Comparison of ENCODE assay signal across 16 cellular contexts in genomic region chr16:75948886-75949285, GRCh38.
DNase-seq lines count a peak whose midpoint lies in the region; ATAC-seq and TF ChIP-seq lines count a peak whose summit lies in the region.
"Had no signal": no experiment of that assay in that cellular context is flagged by ENCODE, and none has a peak within 500 bp of the region (broad histone marks: within the 10 kb centered on the region; RNA-seq: fewer than 3 reads in every experiment).

No MANE protein-coding gene starts in this region.

- no peak overlapping the region for H3K4me3 Mint-ChIP-seq in progenitor cell of endocrine pancreas (ENCODE audit: low read depth)
- H3K4me3 Mint-ChIP-seq: CD14-positive monocyte; CD8-positive, alpha-beta T cell had no signal

- H3K79me2 ChIP-seq in osteoblast (ENCODE audit: insufficient read depth, low read length) = no peaks in the 10 kb centered on the region

- H3K4me1 ChIP-seq in esophagus squamous epithelium (no peaks in the 10 kb centered on the region), osteoblast (ENCODE audit: insufficient read depth, low read length) (no peaks in the 10 kb centered on the region)

- H3K9me3 ChIP-seq in esophagus squamous epithelium = no peaks in the 10 kb centered on the region
- no peaks in the 10 kb centered on the region for H3K9me3 ChIP-seq in osteoblast (ENCODE audit: low read depth, low read length)

- H3K27me3 ChIP-seq in esophagus squamous epithelium (no peaks in the 10 kb centered on the region), osteoblast (ENCODE audit: insufficient read depth, low read length) (no peaks in the 10 kb centered on the region)

- H3K27ac ChIP-seq in esophagus squamous epithelium (no peak overlapping the region), osteoblast (ENCODE audit: low read depth, low read length) (no peak overlapping the region)
- H3K27ac ChIP-seq: GM23248 had no signal

- no peak overlapping the region for H2AFZ ChIP-seq in osteoblast (ENCODE audit: low read length)
- H2AFZ ChIP-seq: GM23248 had no signal

- H3K9me3 Mint-ChIP-seq in progenitor cell of endocrine pancreas (ENCODE audit: low read depth) = peaks cover 8% of the 10 kb centered on the region
- H3K9me3 Mint-ChIP-seq: CD8-positive, alpha-beta T cell had no signal

- H3K27me3 Mint-ChIP-seq in progenitor cell of endocrine pancreas = no peaks in the 10 kb centered on the region

- peaks cover 42% of the 10 kb centered on the region for H3K4me1 Mint-ChIP-seq in progenitor cell of endocrine pancreas (ENCODE audit: low read depth)
- H3K4me1 Mint-ChIP-seq: CD14-positive monocyte had no signal

- intact Hi-C loops in esophagus squamous epithelium (cut with DNase I) = no loop called here

- TF ChIP-seq CTCF in progenitor cell of endocrine pancreas (IDR thresholded peaks at IDR 0.05; ENCODE audit: unreplicated experiment) (no peak), esophagus squamous epithelium (IDR thresholded peaks at IDR 0.05) (no peak), osteoblast (IDR thresholded peaks at IDR 0.05; ENCODE audit: extremely low read depth, low read depth, low read length) (no peak)

- ATAC-seq in HG02642 (IDR thresholded peaks at IDR 0.05; ENCODE audit: poor library complexity, unreplicated experiment) = no peak
- ATAC-seq: CD8-positive, alpha-beta T cell had no signal

- DNase-seq in NCI-H146 treated with DMSO at 0.1 percent for 48 hours (lab: John Stamatoyannopoulos, UW; ENCODE audit: unreplicated experiment) (peak; percentile 6), globus pallidus (ENCODE audit: low spot score) (peak; percentile 71), progenitor cell of endocrine pancreas (ENCODE audit: low spot score, unreplicated experiment) (no peak), esophagus squamous epithelium (lab: John Stamatoyannopoulos, UW) (no peak), osteoblast (ENCODE audit: insufficient read length, low spot score, missing footprints) (no peak), NCI-H1436 treated with DMSO at 0.1 percent for 48 hours (lab: John Stamatoyannopoulos, UW) (no peak)
- DNase-seq: ACHN; CD8-positive, alpha-beta T cell; COR-L47; DMS153; DMS79 treated with DMSO at 0.1 percent for 48 hours; EL; GM23248; H7 had no signal

- H3K36me3 ChIP-seq in esophagus squamous epithelium (no peaks in the 10 kb centered on the region), osteoblast (ENCODE audit: insufficient read depth, low read length) (no peaks in the 10 kb centered on the region)

- no peak for TF ChIP-seq POLR2A in esophagus squamous epithelium (IDR thresholded peaks at IDR 0.05)

- H3K4me2 ChIP-seq in osteoblast (ENCODE audit: insufficient read depth, low read length) = no peak overlapping the region

- no peak overlapping the region for H3K4me3 ChIP-seq in esophagus squamous epithelium
- H3K4me3 ChIP-seq in osteoblast (ENCODE audit: insufficient read depth, low read length) = no peak overlapping the region
- H3K4me3 ChIP-seq: GM23248 had no signal

- no peaks in the 10 kb centered on the region for H3K36me3 Mint-ChIP-seq in progenitor cell of endocrine pancreas (ENCODE audit: insufficient read depth)
- H3K36me3 Mint-ChIP-seq: CD14-positive monocyte; CD8-positive, alpha-beta T cell had no signal

- 89% methylated on average over 3 of the region's 3 CpGs for WGBS in esophagus squamous epithelium, 2 donors

- H3K27ac Mint-ChIP-seq in progenitor cell of endocrine pancreas = peak overlapping the region; percentile 18
- H3K27ac Mint-ChIP-seq: CD14-positive monocyte; CD8-positive, alpha-beta T cell had no signal

- no peaks in the 10 kb centered on the region for H4K20me1 ChIP-seq in osteoblast (ENCODE audit: insufficient read depth, low read length)

Comparison
In these comparisons a context has a peak if more than half of its experiments do, and no peak if none do; other contexts are left out.
1. DNase-seq: peak in NCI-H146 treated with DMSO at 0.1 percent for 48 hours (single experiment) and globus pallidus (single experiment); none in progenitor cell of endocrine pancreas (single experiment), esophagus squamous epithelium (single experiment), osteoblast (single experiment) and NCI-H1436 treated with DMSO at 0.1 percent for 48 hours (single experiment).